Comparison of ENCODE assay signal across 9 cellular contexts in the genomic region with DNA sequence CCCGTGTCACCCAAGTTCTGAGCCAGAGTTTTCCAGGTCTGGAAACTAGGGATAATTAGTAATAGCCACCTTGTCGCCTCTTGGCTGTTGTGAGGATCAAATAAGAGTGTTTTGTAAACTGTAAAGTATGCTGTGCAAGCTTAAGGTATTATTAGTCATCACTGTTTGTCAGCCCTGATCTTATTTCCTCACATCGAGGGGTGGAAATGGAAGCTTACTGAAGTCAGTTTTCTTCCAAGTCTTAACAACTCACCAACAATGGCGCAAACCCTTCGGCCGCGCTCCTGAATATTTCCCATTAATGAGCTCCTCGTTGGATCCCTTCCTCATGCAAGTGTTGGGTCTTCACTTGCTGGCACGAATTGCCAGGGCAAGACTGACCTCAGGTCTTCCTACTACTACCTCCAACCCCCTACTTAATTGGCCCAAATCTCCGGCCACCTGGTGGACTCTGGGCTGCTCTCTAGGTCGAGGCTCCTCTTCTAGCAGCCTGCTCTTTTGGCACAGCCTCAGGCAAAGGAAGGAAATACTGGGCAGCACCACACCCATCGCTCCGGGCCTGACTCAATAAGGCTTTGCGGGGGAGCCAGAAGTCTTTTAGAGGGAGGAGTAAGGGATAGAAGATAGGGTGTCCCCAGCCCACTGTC. TPM values are rescaled to one million over a fixed set of nuclear protein-coding genes. Genes with fewer than 3 reads are reported as not detected.
DNase-seq lines count a peak whose midpoint lies in the region; ATAC-seq, FAIRE-seq and TF ChIP-seq lines count a peak whose summit lies in the region.
"Had no signal": no experiment of that assay in that cellular context is flagged by ENCODE, and none has a peak within 500 bp of the region (broad histone marks: within the 10 kb centered on the region; RNA-seq: fewer than 3 reads in every experiment).

No MANE protein-coding gene starts in this region.

- H3K4me1 Mint-ChIP-seq in activated CD8-positive, alpha-beta T cell treated with anti-CD3 and anti-CD28 coated beads, Interleukin-2, amount 10 ng/mL, durations not matched to agents 7 days and 5 days (ENCODE audit: low read depth) = peaks cover 39% of the 10 kb centered on the region
- peaks cover 51% of the 10 kb centered on the region for H3K4me1 Mint-ChIP-seq in stimulated activated naive CD8-positive, alpha-beta T cell treated with anti-CD3 and anti-CD28 coated beads, Interleukin-15, amount 100 ng/mL, for 72 hours

- H2AFZ ChIP-seq in hepatocyte = peak overlapping the region; percentile 61

- H3K9me3 ChIP-seq in hepatocyte (ENCODE audit: low read depth) = no peaks in the 10 kb centered on the region

- no peaks in the 10 kb centered on the region for H4K20me1 ChIP-seq in hepatocyte (ENCODE audit: insufficient read depth, poor library complexity, severe bottlenecking)

- peaks cover 16% of the 10 kb centered on the region for H3K79me2 ChIP-seq in hepatocyte

- no peaks in the 10 kb centered on the region for H3K27me3 Mint-ChIP-seq in activated CD8-positive, alpha-beta T cell treated with anti-CD3 and anti-CD28 coated beads, Interleukin-2, amount 10 ng/mL, durations not matched to agents 7 days and 5 days (ENCODE audit: low read depth)
- no peaks in the 10 kb centered on the region for H3K27me3 Mint-ChIP-seq in stimulated activated naive CD8-positive, alpha-beta T cell treated with anti-CD3 and anti-CD28 coated beads, Interleukin-15, amount 100 ng/mL, for 72 hours

- peaks cover 9% of the 10 kb centered on the region for H3K4me1 ChIP-seq in hepatocyte (ENCODE audit: insufficient read depth)

- H3K4me2 ChIP-seq in hepatocyte = peak overlapping the region; percentile 70

- TF ChIP-seq CTCF in AG10803 (conservative IDR thresholded peaks at IDR 0.05; ENCODE audit: low read length) = no peak
- no peak for TF ChIP-seq CTCF in hepatocyte (IDR thresholded peaks at IDR 0.05; ENCODE audit: poor library complexity)

- peak overlapping the region; percentile 74 for H3K4me3 ChIP-seq in AG10803 (ENCODE audit: low read length)
- no peak overlapping the region for H3K4me3 ChIP-seq in hepatocyte

- H3K36me3 ChIP-seq in hepatocyte (replicated peaks; ENCODE audit: insufficient read depth, low read depth) = no peaks in the 10 kb centered on the region

- H3K9me2 ChIP-seq in hepatocyte (replicated peaks; ENCODE audit: insufficient read depth) = no peaks in the 10 kb centered on the region

- DNase-seq in AG10803 (ENCODE audit: low read depth) (no peak), hepatocyte (ENCODE audit: low spot score) (no peak), NCI-H524 treated with DMSO at 0.1 percent for 48 hours (lab: John Stamatoyannopoulos, UW) (no peak), HTR-8/SVneo (ENCODE audit: insufficient read length, low spot score) (no peak)
- DNase-seq in activated CD8-positive, alpha-beta T cell treated with anti-CD3 and anti-CD28 coated beads, Interleukin-2, amount 10 ng/mL, durations not matched to agents 7 days and 5 days = no peak
- DNase-seq in stimulated activated naive CD8-positive, alpha-beta T cell treated with anti-CD3 and anti-CD28 coated beads, Interleukin-15, amount 100 ng/mL, for 72 hours = no peak

- H3K36me3 Mint-ChIP-seq in activated CD8-positive, alpha-beta T cell treated with anti-CD3 and anti-CD28 coated beads, Interleukin-2, amount 10 ng/mL, durations not matched to agents 7 days and 5 days (ENCODE audit: low read depth) = peaks cover 43% of the 10 kb centered on the region

- peak overlapping the region; percentile 94 for H3K4me3 Mint-ChIP-seq in activated CD8-positive, alpha-beta T cell treated with anti-CD3 and anti-CD28 coated beads, Interleukin-2, amount 10 ng/mL, durations not matched to agents 7 days and 5 days
- peak overlapping the region; percentile 92 for H3K4me3 Mint-ChIP-seq in stimulated activated naive CD8-positive, alpha-beta T cell treated with anti-CD3 and anti-CD28 coated beads, Interleukin-15, amount 100 ng/mL, for 72 hours

- WGBS in hepatocyte (ENCODE audit: low lambda C conversion rate, missing lambda C conversion rate) = 75% methylated on average over 14 of the region's 14 CpGs

- peak overlapping the region; percentile 4 for H3K27ac ChIP-seq in hepatocyte

- no peak for FAIRE-seq in HTR-8/SVneo (lab: Jason Lieb, UNC)
- FAIRE-seq: islet of Langerhans had no signal

- H3K27ac Mint-ChIP-seq in activated CD8-positive, alpha-beta T cell treated with anti-CD3 and anti-CD28 coated beads, Interleukin-2, amount 10 ng/mL, durations not matched to agents 7 days and 5 days = peak overlapping the region; percentile 97
- peak overlapping the region; percentile 100 for H3K27ac Mint-ChIP-seq in stimulated activated naive CD8-positive, alpha-beta T cell treated with anti-CD3 and anti-CD28 coated beads, Interleukin-15, amount 100 ng/mL, for 72 hours

- POLR2A ChIA-PET in activated CD8-positive, alpha-beta T cell treated with anti-CD3 and anti-CD28 coated beads, Interleukin-2, amount 10 ng/mL, durations not matched to agents 7 days and 5 days (lab: Charles Lee) = interaction anchor here (0.9 to 3.8 kb wide), 14 partner anchors 10 to 139 kb away, joined by 3 to 21 read pairs (median 5); a partner anchor contains a TSS

- ATAC-seq in HG02642 (IDR thresholded peaks at IDR 0.05; ENCODE audit: poor library complexity, unreplicated experiment) (peak; percentile 1), GM21576 (IDR thresholded peaks at IDR 0.05; ENCODE audit: unreplicated experiment) (no peak)
- no peak for ATAC-seq in activated CD8-positive, alpha-beta T cell treated with anti-CD3 and anti-CD28 coated beads, Interleukin-2, amount 10 ng/mL, durations not matched to agents 7 days and 5 days
- ATAC-seq in stimulated activated naive CD8-positive, alpha-beta T cell treated with anti-CD3 and anti-CD28 coated beads, Interleukin-15, amount 100 ng/mL, for 72 hours = peak; percentile 19

- CTCF ChIA-PET in activated CD8-positive, alpha-beta T cell treated with anti-CD3 and anti-CD28 coated beads, Interleukin-2, amount 10 ng/mL, durations not matched to agents 7 days and 5 days (lab: Charles Lee) = interaction anchor here (0.7 to 24.7 kb wide), 35 partner anchors 8 to 379 kb away, joined by 3 to 514 read pairs (median 5); a partner anchor contains a TSS

- H3K9me3 Mint-ChIP-seq in activated CD8-positive, alpha-beta T cell treated with anti-CD3 and anti-CD28 coated beads, Interleukin-2, amount 10 ng/mL, durations not matched to agents 7 days and 5 days (ENCODE audit: insufficient read depth) = no peaks in the 10 kb centered on the region
- no peaks in the 10 kb centered on the region for H3K9me3 Mint-ChIP-seq in stimulated activated naive CD8-positive, alpha-beta T cell treated with anti-CD3 and anti-CD28 coated beads, Interleukin-15, amount 100 ng/mL, for 72 hours

- H3K27me3 ChIP-seq in hepatocyte = no peaks in the 10 kb centered on the region

RNA-seq across cellular contexts. Expression of a gene that starts 0.9 kb away (rescaled TPM):
- total RNA-seq in activated CD8-positive, alpha-beta T cell treated with anti-CD3 and anti-CD28 coated beads, Interleukin-2, amount 10 ng/mL, durations not matched to agents 7 days and 5 days = 10 to 100 TPM; 50.7 to 62.6 TPM
- 99.8 and 141 TPM in 2 replicates for total RNA-seq in hepatocyte
- 98.1 and 113 TPM in 2 replicates for polyA plus RNA-seq in hepatocyte

RNA-seq across cellular contexts. Expression of a gene that starts 30.7 kb away (rescaled TPM):
- total RNA-seq in activated CD8-positive, alpha-beta T cell treated with anti-CD3 and anti-CD28 coated beads, Interleukin-2, amount 10 ng/mL, durations not matched to agents 7 days and 5 days = 10 to 100 TPM; 49.5 to 52.0 TPM
- 46.5 and 51.2 TPM in 2 replicates for total RNA-seq in hepatocyte
- 65.7 and 77.3 TPM in 2 replicates for polyA plus RNA-seq in hepatocyte

RNA-seq across cellular contexts. Expression of a gene that starts 55.3 kb away (rescaled TPM):
- total RNA-seq in activated CD8-positive, alpha-beta T cell treated with anti-CD3 and anti-CD28 coated beads, Interleukin-2, amount 10 ng/mL, durations not matched to agents 7 days and 5 days = 10 to 100 TPM; 20.8 to 23.5 TPM
- 14.9 and 18.7 TPM in 2 replicates for total RNA-seq in hepatocyte
- 27.9 and 29.1 TPM in 2 replicates for polyA plus RNA-seq in hepatocyte

Comparison
In these comparisons a context has a peak if more than half of its experiments do, and no peak if none do; other contexts are left out.
1. ATAC-seq: peak in HG02642 (single experiment) and stimulated activated naive CD8-positive, alpha-beta T cell treated with anti-CD3 and anti-CD28 coated beads, Interleukin-15, amount 100 ng/mL, for 72 hours (single experiment); none in activated CD8-positive, alpha-beta T cell treated with anti-CD3 and anti-CD28 coated beads, Interleukin-2, amount 10 ng/mL, durations not matched to agents 7 days and 5 days (single experiment) and GM21576 (single experiment).